ENCODE assay signal across 11 cellular contexts in genomic region chr2:208311954-208312353, GRCh38. TPM values are rescaled to one million over a fixed set of nuclear protein-coding genes. Genes with fewer than 3 reads are reported as not detected.
DNase-seq lines count a peak whose midpoint lies in the region; ATAC-seq lines count a peak whose summit lies in the region.
"Had no signal": no experiment of that assay in that cellular context is flagged by ENCODE, and none has a peak within 500 bp of the region (broad histone marks: within the 10 kb centered on the region; RNA-seq: fewer than 3 reads in every experiment).

No MANE protein-coding gene starts in this region.

- no peaks in the 10 kb centered on the region for H3K27me3 Mint-ChIP-seq in CD4-positive, alpha-beta memory T cell
- no peaks in the 10 kb centered on the region for H3K27me3 Mint-ChIP-seq in T-helper 17 cell
- H3K27me3 Mint-ChIP-seq: activated naive CD4-positive, alpha-beta T cell treated with anti-CD3 and anti-CD28 coated beads, Interleukin-2, amount 50 U/mL, for 24 hours had no signal

- H3K9me3 Mint-ChIP-seq in CD4-positive, alpha-beta memory T cell = no peaks in the 10 kb centered on the region
- H3K9me3 Mint-ChIP-seq: activated naive CD4-positive, alpha-beta T cell treated with anti-CD3 and anti-CD28 coated beads, Interleukin-2, amount 50 U/mL, for 24 hours; T-helper 1 cell treated with Interleukin-12 subunit alpha and Interleukin-12 subunit beta and Interleukin-4 antibody, amounts not matched to agents 30 μg/mL and 1 μg/mL, for 36 hours had no signal

- intact Hi-C loops in CD4-positive, alpha-beta memory T cell (cut with micrococcal nuclease) = loop anchor here (10.0 kb wide), 1 partner anchor 137 kb away; no protein-coding TSS in a partner anchor

- H3K4me1 ChIP-seq in CD4-positive, alpha-beta memory T cell (ENCODE audit: insufficient read depth, low read length) = no peaks in the 10 kb centered on the region

- DNase-seq in CD4-positive, alpha-beta memory T cell = no peak
- DNase-seq in T-helper 17 cell (no peak), H7 (no peak), NCI-H2196 treated with DMSO at 0.1 percent for 48 hours (lab: John Stamatoyannopoulos, UW; ENCODE audit: unreplicated experiment) (no peak), NCI-H226 (no peak)
- DNase-seq in central memory CD4-positive, alpha-beta T cell = no peak
- DNase-seq: NCI-H1694 had no signal

- peaks cover 8 to 14% (median 14%) of the 10 kb centered on the region in 4 donors for H3K4me1 Mint-ChIP-seq in CD4-positive, alpha-beta memory T cell
- H3K4me1 Mint-ChIP-seq in T-helper 17 cell = peaks cover 16% of the 10 kb centered on the region

- peaks cover 9% of the 10 kb centered on the region for H3K36me3 ChIP-seq in CD4-positive, alpha-beta memory T cell (ENCODE audit: insufficient read depth, low read length)
- H3K36me3 ChIP-seq in H7 (replicated peaks; ENCODE audit: control insufficient read depth, insufficient read depth, low read length) = peaks cover 9% of the 10 kb centered on the region

- POLR2A ChIA-PET in CD4-positive, alpha-beta memory T cell (lab: Charles Lee; ENCODE audit: partially characterized antibody) = no interaction called here

- no peak overlapping the region for H3K4me3 ChIP-seq in CD4-positive, alpha-beta memory T cell (ENCODE audit: low read length in 2 of 2)
- H3K4me3 ChIP-seq in H7 (ENCODE audit: insufficient read depth, low read depth, low read length) = no peak overlapping the region

- H3K27me3 ChIP-seq in CD4-positive, alpha-beta memory T cell (ENCODE audit: insufficient read depth, low read length) = no peaks in the 10 kb centered on the region
- H3K27me3 ChIP-seq in H7 (ENCODE audit: control insufficient read depth, insufficient read depth, low read length) = no peaks in the 10 kb centered on the region

- ATAC-seq in GM18909 (IDR thresholded peaks at IDR 0.05; ENCODE audit: poor library complexity, unreplicated experiment) (peak; percentile 50), HG02884 (IDR thresholded peaks at IDR 0.05; ENCODE audit: unreplicated experiment) (peak; percentile 60), T-helper 17 cell (peak; percentile 46)

- H3K36me3 Mint-ChIP-seq in CD4-positive, alpha-beta memory T cell = peaks cover 31 to 48% of the 10 kb centered on the region in 2 donors
- H3K36me3 Mint-ChIP-seq in T-helper 17 cell (ENCODE audit: low read depth) = peaks cover 8% of the 10 kb centered on the region

- H3K27ac Mint-ChIP-seq in CD4-positive, alpha-beta memory T cell = peak overlapping the region in 5 of 7 donors; percentile 1 to 79 (median 27)
- peak overlapping the region; percentile 14 for H3K27ac Mint-ChIP-seq in T-helper 17 cell
- H3K27ac Mint-ChIP-seq: T-helper 1 cell treated with Interleukin-12 subunit alpha and Interleukin-12 subunit beta and Interleukin-4 antibody, amounts not matched to agents 30 μg/mL and 1 μg/mL, for 36 hours had no signal

- CTCF ChIA-PET in CD4-positive, alpha-beta memory T cell (lab: Charles Lee; ENCODE audit: partially characterized antibody) = no interaction called here

- no peak overlapping the region for H3K4me3 Mint-ChIP-seq in CD4-positive, alpha-beta memory T cell
- H3K4me3 Mint-ChIP-seq in T-helper 17 cell = no peak overlapping the region
- H3K4me3 Mint-ChIP-seq: activated naive CD4-positive, alpha-beta T cell treated with anti-CD3 and anti-CD28 coated beads, Interleukin-2, amount 50 U/mL, for 24 hours; T-helper 1 cell treated with Interleukin-12 subunit alpha and Interleukin-12 subunit beta and Interleukin-4 antibody, amounts not matched to agents 30 μg/mL and 1 μg/mL, for 36 hours had no signal

- H3K9me3 ChIP-seq in CD4-positive, alpha-beta memory T cell (ENCODE audit: control insufficient read depth in 1 of 2, low read length in 2 of 2) = no peaks in the 10 kb centered on the region
- H3K9me3 ChIP-seq in T-helper 17 cell (ENCODE audit: control insufficient read depth, low read length, poor library complexity, severe bottlenecking) = no peaks in the 10 kb centered on the region

- H3K27ac ChIP-seq in CD4-positive, alpha-beta memory T cell (ENCODE audit: low read depth, low read length) = no peak overlapping the region

RNA-seq across cellular contexts. Expression of gene PIKFYVE, which starts 45.9 kb away (rescaled TPM):
- total RNA-seq in CD4-positive, alpha-beta memory T cell = 10 to 100 TPM; 44.5 to 45.8 TPM
- polyA plus RNA-seq in CD4-positive, alpha-beta memory T cell = 1 to 10 TPM; 3.3 to 8.3 TPM
- 10 to 100 TPM; 34.5 to 41.5 TPM for total RNA-seq in T-helper 17 cell
- 27.8 and 38.8 TPM in 2 replicates for total RNA-seq in H7 (2014; rRNA removed; shearing (Covaris generic))

RNA-seq across cellular contexts. Expression of gene IDH1, which starts 57.1 kb away (rescaled TPM):
- 10 to 100 TPM; 25.6 to 25.9 TPM for total RNA-seq in CD4-positive, alpha-beta memory T cell
- polyA plus RNA-seq in CD4-positive, alpha-beta memory T cell = 1 to 10 TPM; 5.9 to 6.1 TPM
- total RNA-seq in T-helper 17 cell = 1 to 10 TPM; 3.5 to 5.8 TPM
- 347 and 410 TPM in 2 replicates for total RNA-seq in H7 (2014; rRNA removed; shearing (Covaris generic))

Comparison
In these comparisons a context has a peak if more than half of its experiments do, and no peak if none do; other contexts are left out.
1. RNA of gene IDH1, which starts 57.1 kb away (total RNA-seq): 347 to 410 TPM in H7; 25.6 to 25.9 TPM in CD4-positive, alpha-beta memory T cell and 3.5 to 5.8 TPM in T-helper 17 cell; every median in the first group is over 10 times any median in the second.
2. Peak in every context shown above with its lines, with median percentiles within 50 percentile points of each other: ATAC-seq.